Comparison of ENCODE assay signal across 1 cellular context in the genomic region with DNA sequence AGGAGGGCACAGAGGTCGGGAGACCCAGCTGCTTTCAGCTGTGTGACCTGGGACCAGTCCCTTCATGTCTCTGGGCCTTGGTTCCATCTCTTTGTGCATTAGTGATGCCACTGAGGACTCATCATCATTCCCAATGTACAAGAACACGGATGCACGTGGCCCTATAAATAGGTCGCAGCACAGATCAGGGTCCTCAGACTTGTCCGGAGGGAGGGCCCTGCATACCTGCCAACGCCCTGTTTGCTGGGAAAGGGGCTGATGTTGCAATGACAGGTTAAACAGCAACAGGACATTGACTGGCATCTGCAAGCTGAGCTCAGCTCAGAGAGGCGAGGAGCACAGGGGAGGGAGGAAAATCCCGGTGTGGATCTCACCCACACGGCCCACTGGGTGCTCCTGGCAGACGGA.
TF ChIP-seq lines count a peak whose summit lies in the region.

No MANE protein-coding gene starts in this region.

TF ChIP-seq in HepG2, 621 proteins besides CTCF, POLR2A, EP300 and RAD21 (continued from another document and continues in another):
- TF ChIP-seq, protein P1, sequence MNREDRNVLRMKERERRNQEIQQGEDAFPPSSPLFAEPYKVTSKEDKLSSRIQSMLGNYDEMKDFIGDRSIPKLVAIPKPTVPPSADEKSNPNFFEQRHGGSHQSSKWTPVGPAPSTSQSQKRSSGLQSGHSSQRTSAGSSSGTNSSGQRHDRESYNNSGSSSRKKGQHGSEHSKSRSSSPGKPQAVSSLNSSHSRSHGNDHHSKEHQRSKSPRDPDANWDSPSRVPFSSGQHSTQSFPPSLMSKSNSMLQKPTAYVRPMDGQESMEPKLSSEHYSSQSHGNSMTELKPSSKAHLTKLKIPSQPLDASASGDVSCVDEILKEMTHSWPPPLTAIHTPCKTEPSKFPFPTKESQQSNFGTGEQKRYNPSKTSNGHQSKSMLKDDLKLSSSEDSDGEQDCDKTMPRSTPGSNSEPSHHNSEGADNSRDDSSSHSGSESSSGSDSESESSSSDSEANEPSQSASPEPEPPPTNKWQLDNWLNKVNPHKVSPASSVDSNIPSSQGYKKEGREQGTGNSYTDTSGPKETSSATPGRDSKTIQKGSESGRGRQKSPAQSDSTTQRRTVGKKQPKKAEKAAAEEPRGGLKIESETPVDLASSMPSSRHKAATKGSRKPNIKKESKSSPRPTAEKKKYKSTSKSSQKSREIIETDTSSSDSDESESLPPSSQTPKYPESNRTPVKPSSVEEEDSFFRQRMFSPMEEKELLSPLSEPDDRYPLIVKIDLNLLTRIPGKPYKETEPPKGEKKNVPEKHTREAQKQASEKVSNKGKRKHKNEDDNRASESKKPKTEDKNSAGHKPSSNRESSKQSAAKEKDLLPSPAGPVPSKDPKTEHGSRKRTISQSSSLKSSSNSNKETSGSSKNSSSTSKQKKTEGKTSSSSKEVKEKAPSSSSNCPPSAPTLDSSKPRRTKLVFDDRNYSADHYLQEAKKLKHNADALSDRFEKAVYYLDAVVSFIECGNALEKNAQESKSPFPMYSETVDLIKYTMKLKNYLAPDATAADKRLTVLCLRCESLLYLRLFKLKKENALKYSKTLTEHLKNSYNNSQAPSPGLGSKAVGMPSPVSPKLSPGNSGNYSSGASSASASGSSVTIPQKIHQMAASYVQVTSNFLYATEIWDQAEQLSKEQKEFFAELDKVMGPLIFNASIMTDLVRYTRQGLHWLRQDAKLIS (CRISPR knock-in tag; IDR thresholded peaks at IDR 0.05): no peak; the same call in 1 of the 2 replicates
- TF ChIP-seq ZNF441 (CRISPR knock-in tag; IDR thresholded peaks at IDR 0.05; ENCODE audit: borderline replicate concordance) (peak; percentile 75; the same call in 1 of the 2 replicates), KLF16 (CRISPR knock-in tag; IDR thresholded peaks at IDR 0.05) (peak in 1 of 2 experiments; percentile 100; a peak in 3 of 4 replicates), NCOA1 (CRISPR knock-in tag; IDR thresholded peaks at IDR 0.05) (no peak), FLYWCH1 (CRISPR knock-in tag; IDR thresholded peaks at IDR 0.05) (no peak), PTBP1 (IDR thresholded peaks at IDR 0.05; ENCODE audit: low read depth, low read length, poor library complexity, severe bottlenecking) (peak; percentile 64), ZNF782 (CRISPR knock-in tag; IDR thresholded peaks at IDR 0.05; ENCODE audit: borderline replicate concordance) (peak; percentile 96), ZNF432 (CRISPR knock-in tag; IDR thresholded peaks at IDR 0.05; ENCODE audit: borderline replicate concordance) (no peak), ZNF253 (CRISPR knock-in tag; IDR thresholded peaks at IDR 0.05; ENCODE audit: borderline replicate concordance) (no peak), ZSCAN22 (CRISPR knock-in tag; IDR thresholded peaks at IDR 0.05) (no peak), AGO1 (IDR thresholded peaks at IDR 0.05; ENCODE audit: low read depth, low read length, poor library complexity, severe bottlenecking) (no peak), ZMYM3 (CRISPR knock-in tag; IDR thresholded peaks at IDR 0.05) (peak; percentile 99), ZNF17 (CRISPR knock-in tag; IDR thresholded peaks at IDR 0.05) (no peak), SNRNP70 (IDR thresholded peaks at IDR 0.05; ENCODE audit: low read depth, low read length) (no peak), YEATS4 (CRISPR knock-in tag; IDR thresholded peaks at IDR 0.05; ENCODE audit: borderline replicate concordance) (peak; percentile 93), HOXA7 (CRISPR knock-in tag; IDR thresholded peaks at IDR 0.05) (no peak), ZNF703 (CRISPR knock-in tag; IDR thresholded peaks at IDR 0.05; ENCODE audit: borderline replicate concordance) (no peak), PRPF4 (IDR thresholded peaks at IDR 0.05; ENCODE audit: low read depth, low read length, poor library complexity, severe bottlenecking) (peak; percentile 80), HHEX (CRISPR knock-in tag; IDR thresholded peaks at IDR 0.05) (peak; percentile 56; the same call in 1 of the 2 replicates), ATF1 (CRISPR knock-in tag; IDR thresholded peaks at IDR 0.05) (no peak), ZNF468 (CRISPR knock-in tag; IDR thresholded peaks at IDR 0.05) (no peak; the same call in 1 of the 2 replicates), PAX8 (CRISPR knock-in tag; IDR thresholded peaks at IDR 0.05; ENCODE audit: borderline replicate concordance) (no peak; the same call in 1 of the 2 replicates), RXRB (CRISPR knock-in tag; IDR thresholded peaks at IDR 0.05; ENCODE audit: borderline replicate concordance) (peak; percentile 96), YY1 (IDR thresholded peaks at IDR 0.05; ENCODE audit: insufficient read depth, insufficient replicate concordance, low read depth, low read length) (peak; percentile 81), ZNF619 (CRISPR knock-in tag; IDR thresholded peaks at IDR 0.05) (no peak), IKZF1 (IDR thresholded peaks at IDR 0.05) (no peak), ZNF354B (CRISPR knock-in tag; IDR thresholded peaks at IDR 0.05) (peak; percentile 72; the same call in 1 of the 2 replicates), TEAD3 (CRISPR knock-in tag; optimal IDR thresholded peaks at IDR 0.05; ENCODE audit: borderline replicate concordance) (peak; percentile 99), CBX2 (IDR thresholded peaks at IDR 0.05; ENCODE audit: low read depth, low read length) (no peak), CBX2 (CRISPR knock-in tag; IDR thresholded peaks at IDR 0.05; ENCODE audit: low read depth) (no peak), ATF7-NPFF (CRISPR knock-in tag; IDR thresholded peaks at IDR 0.05; ENCODE audit: low read depth) (peak; percentile 53; the same call in 1 of the 2 replicates), ZBTB20 (CRISPR knock-in tag; IDR thresholded peaks at IDR 0.05; ENCODE audit: borderline replicate concordance, low read depth) (no peak), ZNF282 (IDR thresholded peaks at IDR 0.05; ENCODE audit: partially characterized antibody) (no peak), MED13 (CRISPR knock-in tag; IDR thresholded peaks at IDR 0.05) (no peak), RORA (CRISPR knock-in tag; IDR thresholded peaks at IDR 0.05) (no peak)
- TF ChIP-seq, protein P2, sequence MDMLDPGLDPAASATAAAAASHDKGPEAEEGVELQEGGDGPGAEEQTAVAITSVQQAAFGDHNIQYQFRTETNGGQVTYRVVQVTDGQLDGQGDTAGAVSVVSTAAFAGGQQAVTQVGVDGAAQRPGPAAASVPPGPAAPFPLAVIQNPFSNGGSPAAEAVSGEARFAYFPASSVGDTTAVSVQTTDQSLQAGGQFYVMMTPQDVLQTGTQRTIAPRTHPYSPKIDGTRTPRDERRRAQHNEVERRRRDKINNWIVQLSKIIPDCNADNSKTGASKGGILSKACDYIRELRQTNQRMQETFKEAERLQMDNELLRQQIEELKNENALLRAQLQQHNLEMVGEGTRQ (IDR thresholded peaks at IDR 0.05; ENCODE audit: low read depth, low read length): no peak
- TF ChIP-seq, protein P2 (CRISPR knock-in tag; IDR thresholded peaks at IDR 0.05; ENCODE audit: borderline replicate concordance): no peak
- TF ChIP-seq, protein P3, sequence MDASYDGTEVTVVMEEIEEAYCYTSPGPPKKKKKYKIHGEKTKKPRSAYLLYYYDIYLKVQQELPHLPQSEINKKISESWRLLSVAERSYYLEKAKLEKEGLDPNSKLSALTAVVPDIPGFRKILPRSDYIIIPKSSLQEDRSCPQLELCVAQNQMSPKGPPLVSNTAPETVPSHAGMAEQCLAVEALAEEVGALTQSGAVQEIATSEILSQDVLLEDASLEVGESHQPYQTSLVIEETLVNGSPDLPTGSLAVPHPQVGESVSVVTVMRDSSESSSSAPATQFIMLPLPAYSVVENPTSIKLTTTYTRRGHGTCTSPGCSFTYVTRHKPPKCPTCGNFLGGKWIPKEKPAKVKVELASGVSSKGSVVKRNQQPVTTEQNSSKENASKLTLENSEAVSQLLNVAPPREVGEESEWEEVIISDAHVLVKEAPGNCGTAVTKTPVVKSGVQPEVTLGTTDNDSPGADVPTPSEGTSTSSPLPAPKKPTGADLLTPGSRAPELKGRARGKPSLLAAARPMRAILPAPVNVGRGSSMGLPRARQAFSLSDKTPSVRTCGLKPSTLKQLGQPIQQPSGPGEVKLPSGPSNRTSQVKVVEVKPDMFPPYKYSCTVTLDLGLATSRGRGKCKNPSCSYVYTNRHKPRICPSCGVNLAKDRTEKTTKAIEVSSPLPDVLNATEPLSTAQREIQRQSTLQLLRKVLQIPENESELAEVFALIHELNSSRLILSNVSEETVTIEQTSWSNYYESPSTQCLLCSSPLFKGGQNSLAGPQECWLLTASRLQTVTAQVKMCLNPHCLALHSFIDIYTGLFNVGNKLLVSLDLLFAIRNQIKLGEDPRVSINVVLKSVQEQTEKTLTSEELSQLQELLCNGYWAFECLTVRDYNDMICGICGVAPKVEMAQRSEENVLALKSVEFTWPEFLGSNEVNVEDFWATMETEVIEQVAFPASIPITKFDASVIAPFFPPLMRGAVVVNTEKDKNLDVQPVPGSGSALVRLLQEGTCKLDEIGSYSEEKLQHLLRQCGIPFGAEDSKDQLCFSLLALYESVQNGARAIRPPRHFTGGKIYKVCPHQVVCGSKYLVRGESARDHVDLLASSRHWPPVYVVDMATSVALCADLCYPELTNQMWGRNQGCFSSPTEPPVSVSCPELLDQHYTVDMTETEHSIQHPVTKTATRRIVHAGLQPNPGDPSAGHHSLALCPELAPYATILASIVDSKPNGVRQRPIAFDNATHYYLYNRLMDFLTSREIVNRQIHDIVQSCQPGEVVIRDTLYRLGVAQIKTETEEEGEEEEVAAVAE (CRISPR knock-in tag; IDR thresholded peaks at IDR 0.05; ENCODE audit: borderline replicate concordance): peak; percentile 86
- TF ChIP-seq, protein P4, sequence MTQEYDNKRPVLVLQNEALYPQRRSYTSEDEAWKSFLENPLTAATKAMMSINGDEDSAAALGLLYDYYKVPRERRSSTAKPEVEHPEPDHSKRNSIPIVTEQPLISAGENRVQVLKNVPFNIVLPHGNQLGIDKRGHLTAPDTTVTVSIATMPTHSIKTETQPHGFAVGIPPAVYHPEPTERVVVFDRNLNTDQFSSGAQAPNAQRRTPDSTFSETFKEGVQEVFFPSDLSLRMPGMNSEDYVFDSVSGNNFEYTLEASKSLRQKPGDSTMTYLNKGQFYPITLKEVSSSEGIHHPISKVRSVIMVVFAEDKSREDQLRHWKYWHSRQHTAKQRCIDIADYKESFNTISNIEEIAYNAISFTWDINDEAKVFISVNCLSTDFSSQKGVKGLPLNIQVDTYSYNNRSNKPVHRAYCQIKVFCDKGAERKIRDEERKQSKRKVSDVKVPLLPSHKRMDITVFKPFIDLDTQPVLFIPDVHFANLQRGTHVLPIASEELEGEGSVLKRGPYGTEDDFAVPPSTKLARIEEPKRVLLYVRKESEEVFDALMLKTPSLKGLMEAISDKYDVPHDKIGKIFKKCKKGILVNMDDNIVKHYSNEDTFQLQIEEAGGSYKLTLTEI (CRISPR knock-in tag; conservative IDR thresholded peaks at IDR 0.05): no peak
- TF ChIP-seq, protein P5, sequence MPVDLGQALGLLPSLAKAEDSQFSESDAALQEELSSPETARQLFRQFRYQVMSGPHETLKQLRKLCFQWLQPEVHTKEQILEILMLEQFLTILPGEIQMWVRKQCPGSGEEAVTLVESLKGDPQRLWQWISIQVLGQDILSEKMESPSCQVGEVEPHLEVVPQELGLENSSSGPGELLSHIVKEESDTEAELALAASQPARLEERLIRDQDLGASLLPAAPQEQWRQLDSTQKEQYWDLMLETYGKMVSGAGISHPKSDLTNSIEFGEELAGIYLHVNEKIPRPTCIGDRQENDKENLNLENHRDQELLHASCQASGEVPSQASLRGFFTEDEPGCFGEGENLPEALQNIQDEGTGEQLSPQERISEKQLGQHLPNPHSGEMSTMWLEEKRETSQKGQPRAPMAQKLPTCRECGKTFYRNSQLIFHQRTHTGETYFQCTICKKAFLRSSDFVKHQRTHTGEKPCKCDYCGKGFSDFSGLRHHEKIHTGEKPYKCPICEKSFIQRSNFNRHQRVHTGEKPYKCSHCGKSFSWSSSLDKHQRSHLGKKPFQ (CRISPR knock-in tag; IDR thresholded peaks at IDR 0.05; ENCODE audit: insufficient replicate concordance): no peak
- TF ChIP-seq, protein P6, sequence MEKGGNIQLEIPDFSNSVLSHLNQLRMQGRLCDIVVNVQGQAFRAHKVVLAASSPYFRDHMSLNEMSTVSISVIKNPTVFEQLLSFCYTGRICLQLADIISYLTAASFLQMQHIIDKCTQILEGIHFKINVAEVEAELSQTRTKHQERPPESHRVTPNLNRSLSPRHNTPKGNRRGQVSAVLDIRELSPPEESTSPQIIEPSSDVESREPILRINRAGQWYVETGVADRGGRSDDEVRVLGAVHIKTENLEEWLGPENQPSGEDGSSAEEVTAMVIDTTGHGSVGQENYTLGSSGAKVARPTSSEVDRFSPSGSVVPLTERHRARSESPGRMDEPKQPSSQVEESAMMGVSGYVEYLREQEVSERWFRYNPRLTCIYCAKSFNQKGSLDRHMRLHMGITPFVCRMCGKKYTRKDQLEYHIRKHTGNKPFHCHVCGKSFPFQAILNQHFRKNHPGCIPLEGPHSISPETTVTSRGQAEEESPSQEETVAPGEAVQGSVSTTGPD (CRISPR knock-in tag; IDR thresholded peaks at IDR 0.05): no peak
- TF ChIP-seq, protein P7, sequence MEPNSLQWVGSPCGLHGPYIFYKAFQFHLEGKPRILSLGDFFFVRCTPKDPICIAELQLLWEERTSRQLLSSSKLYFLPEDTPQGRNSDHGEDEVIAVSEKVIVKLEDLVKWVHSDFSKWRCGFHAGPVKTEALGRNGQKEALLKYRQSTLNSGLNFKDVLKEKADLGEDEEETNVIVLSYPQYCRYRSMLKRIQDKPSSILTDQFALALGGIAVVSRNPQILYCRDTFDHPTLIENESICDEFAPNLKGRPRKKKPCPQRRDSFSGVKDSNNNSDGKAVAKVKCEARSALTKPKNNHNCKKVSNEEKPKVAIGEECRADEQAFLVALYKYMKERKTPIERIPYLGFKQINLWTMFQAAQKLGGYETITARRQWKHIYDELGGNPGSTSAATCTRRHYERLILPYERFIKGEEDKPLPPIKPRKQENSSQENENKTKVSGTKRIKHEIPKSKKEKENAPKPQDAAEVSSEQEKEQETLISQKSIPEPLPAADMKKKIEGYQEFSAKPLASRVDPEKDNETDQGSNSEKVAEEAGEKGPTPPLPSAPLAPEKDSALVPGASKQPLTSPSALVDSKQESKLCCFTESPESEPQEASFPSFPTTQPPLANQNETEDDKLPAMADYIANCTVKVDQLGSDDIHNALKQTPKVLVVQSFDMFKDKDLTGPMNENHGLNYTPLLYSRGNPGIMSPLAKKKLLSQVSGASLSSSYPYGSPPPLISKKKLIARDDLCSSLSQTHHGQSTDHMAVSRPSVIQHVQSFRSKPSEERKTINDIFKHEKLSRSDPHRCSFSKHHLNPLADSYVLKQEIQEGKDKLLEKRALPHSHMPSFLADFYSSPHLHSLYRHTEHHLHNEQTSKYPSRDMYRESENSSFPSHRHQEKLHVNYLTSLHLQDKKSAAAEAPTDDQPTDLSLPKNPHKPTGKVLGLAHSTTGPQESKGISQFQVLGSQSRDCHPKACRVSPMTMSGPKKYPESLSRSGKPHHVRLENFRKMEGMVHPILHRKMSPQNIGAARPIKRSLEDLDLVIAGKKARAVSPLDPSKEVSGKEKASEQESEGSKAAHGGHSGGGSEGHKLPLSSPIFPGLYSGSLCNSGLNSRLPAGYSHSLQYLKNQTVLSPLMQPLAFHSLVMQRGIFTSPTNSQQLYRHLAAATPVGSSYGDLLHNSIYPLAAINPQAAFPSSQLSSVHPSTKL (CRISPR knock-in tag; IDR thresholded peaks at IDR 0.05): peak; percentile 99
- TF ChIP-seq, protein P8, sequence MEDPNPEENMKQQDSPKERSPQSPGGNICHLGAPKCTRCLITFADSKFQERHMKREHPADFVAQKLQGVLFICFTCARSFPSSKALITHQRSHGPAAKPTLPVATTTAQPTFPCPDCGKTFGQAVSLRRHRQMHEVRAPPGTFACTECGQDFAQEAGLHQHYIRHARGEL (CRISPR knock-in tag; IDR thresholded peaks at IDR 0.05): no peak
